1 cellular context compared by ENCODE assay signal in the genomic region with DNA sequence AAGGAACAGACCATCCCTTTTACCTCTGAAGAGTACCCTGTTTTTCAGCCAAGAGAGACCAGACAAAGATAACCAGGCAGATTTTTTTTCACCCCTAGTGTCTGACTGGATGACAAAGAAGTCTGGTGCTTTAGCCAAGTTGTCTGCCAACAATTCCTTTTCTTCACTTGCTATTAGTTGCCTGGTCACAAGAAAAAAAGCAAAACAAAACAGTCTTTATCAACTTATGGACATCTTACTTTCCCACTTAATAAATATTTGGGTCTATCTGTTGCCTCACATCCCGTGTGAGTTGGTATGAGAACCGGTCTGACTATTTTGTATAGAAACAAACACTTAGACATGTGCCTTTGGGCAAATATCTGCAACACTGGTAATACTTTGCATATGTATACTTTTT.
A peak's percentile ranks its signal among the peaks of the same experiment; 100 is the strongest.
TF ChIP-seq lines count a peak whose summit lies in the region.

No MANE protein-coding gene starts in this region.

TF ChIP-seq in SK-N-SH, 30 proteins besides CTCF, POLR2A, EP300 and RAD21 (continued from another document):
- TF ChIP-seq, protein P1, sequence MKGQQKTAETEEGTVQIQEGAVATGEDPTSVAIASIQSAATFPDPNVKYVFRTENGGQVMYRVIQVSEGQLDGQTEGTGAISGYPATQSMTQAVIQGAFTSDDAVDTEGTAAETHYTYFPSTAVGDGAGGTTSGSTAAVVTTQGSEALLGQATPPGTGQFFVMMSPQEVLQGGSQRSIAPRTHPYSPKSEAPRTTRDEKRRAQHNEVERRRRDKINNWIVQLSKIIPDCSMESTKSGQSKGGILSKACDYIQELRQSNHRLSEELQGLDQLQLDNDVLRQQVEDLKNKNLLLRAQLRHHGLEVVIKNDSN (IDR thresholded peaks at IDR 0.05; ENCODE audit: borderline replicate concordance, low read depth), result no peak
- TF ChIP-seq TCF12 (IDR thresholded peaks at IDR 0.05) (no peak), NFIC (IDR thresholded peaks at IDR 0.05; ENCODE audit: borderline replicate concordance) (peak; percentile 36; the same call in 1 of the 2 replicates), RCOR1 (IDR thresholded peaks at IDR 0.05; ENCODE audit: low read length) (no peak), GABPA (IDR thresholded peaks at IDR 0.05; ENCODE audit: low read depth) (no peak), EZH2phosphoT487 (IDR thresholded peaks at IDR 0.05; ENCODE audit: borderline replicate concordance, low read depth) (no peak)
- TF ChIP-seq, protein P2, sequence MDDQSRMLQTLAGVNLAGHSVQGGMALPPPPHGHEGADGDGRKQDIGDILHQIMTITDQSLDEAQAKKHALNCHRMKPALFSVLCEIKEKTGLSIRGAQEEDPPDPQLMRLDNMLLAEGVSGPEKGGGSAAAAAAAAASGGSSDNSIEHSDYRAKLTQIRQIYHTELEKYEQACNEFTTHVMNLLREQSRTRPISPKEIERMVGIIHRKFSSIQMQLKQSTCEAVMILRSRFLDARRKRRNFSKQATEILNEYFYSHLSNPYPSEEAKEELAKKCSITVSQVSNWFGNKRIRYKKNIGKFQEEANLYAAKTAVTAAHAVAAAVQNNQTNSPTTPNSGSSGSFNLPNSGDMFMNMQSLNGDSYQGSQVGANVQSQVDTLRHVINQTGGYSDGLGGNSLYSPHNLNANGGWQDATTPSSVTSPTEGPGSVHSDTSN (IDR thresholded peaks at IDR 0.05), result peak; percentile 9; the same call in 1 of the 2 replicates
- TF ChIP-seq, protein P3, sequence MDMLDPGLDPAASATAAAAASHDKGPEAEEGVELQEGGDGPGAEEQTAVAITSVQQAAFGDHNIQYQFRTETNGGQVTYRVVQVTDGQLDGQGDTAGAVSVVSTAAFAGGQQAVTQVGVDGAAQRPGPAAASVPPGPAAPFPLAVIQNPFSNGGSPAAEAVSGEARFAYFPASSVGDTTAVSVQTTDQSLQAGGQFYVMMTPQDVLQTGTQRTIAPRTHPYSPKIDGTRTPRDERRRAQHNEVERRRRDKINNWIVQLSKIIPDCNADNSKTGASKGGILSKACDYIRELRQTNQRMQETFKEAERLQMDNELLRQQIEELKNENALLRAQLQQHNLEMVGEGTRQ (IDR thresholded peaks at IDR 0.05; ENCODE audit: borderline replicate concordance, low read depth, low read length), result no peak
